ENCODE assay signal across 9 cellular contexts in the genomic region with DNA sequence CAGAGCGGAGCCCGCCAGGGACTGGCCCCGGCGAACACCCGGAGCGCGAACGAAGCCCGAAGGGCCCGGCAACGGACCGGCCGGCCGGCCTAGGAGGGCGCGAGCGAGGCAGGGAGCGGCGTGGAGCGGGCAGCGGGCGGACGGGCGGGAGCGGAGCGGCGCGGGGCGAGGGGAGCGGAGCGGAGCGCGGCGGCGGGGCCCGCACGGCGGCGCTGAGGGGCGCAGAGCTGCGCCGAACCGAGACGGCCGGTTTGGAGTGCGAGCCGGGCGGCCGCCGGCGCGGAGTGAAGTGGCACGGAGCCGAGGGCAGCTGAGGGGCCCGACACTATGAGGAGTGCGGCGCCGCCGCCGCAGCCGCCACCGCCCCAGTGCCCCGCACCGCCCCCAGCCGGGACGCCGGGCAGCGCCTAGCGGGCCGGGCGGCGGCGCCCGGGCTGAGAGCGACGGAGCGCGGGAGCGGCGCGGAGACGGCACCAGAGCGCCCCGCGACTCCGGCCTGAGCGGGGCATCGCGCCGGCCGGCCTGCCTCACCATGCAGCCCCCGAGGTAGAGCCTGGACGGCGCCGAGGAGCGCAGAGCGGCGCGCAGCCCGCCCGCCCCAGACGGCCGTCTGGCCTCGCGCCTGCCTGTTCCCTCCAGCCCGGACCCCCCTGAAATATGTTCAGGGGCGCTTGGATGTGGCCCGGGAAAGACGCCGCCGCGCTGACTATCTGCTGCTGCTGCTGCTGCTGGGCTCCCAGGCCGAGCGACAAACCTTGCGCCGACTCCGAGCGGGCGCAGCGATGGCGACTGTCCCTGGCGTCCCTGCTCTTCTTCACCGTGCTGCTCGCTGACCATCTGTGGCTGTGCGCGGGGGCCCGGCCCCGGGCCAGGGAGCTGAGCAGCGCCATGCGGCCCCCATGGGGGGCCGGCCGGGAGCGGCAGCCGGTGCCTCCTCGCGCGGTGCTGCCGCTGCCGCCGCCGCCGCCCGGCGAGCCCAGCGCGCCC. TPM values are rescaled to one million over a fixed set of nuclear protein-coding genes. Genes with fewer than 3 reads are reported as not detected.
DNase-seq lines count a peak whose midpoint lies in the region; ATAC-seq and TF ChIP-seq lines count a peak whose summit lies in the region.
"Had no signal": no experiment of that assay in that cellular context is flagged by ENCODE, and none has a peak within 500 bp of the region (broad histone marks: within the 10 kb centered on the region; RNA-seq: fewer than 3 reads in every experiment).

No MANE protein-coding gene starts in this region.

- peaks cover 5% of the 10 kb centered on the region for H3K4me1 Mint-ChIP-seq in activated T-cell treated with anti-CD3 and anti-CD28 coated beads, Interleukin-2, amount 50 U/mL, for 4 hours (ENCODE audit: low read depth)

- 2% methylated on average over 142 of the region's 146 CpGs for WGBS in liver
- no CpG with 5 or more reads among the region's 146 CpGs for WGBS in thyroid gland, 2 donors

- TF ChIP-seq POLR2A in thyroid gland (IDR thresholded peaks at IDR 0.05) = no peak

- no peaks in the 10 kb centered on the region for H3K27me3 ChIP-seq in ascending aorta
- no peaks in the 10 kb centered on the region for H3K27me3 ChIP-seq in liver (ENCODE audit: control insufficient read depth in 4 of 4, insufficient read depth in 4 of 4, low read length in 3 of 4)
- H3K27me3 ChIP-seq in thyroid gland = no peaks in the 10 kb centered on the region
- H3K27me3 ChIP-seq: SJSA1 had no signal

- peak overlapping the region; percentile 73 for H3K4me3 Mint-ChIP-seq in activated T-cell treated with anti-CD3 and anti-CD28 coated beads, Interleukin-2, amount 50 U/mL, for 4 hours

- H3K27ac ChIP-seq in ascending aorta = no peak overlapping the region
- no peak overlapping the region for H3K27ac ChIP-seq in liver (ENCODE audit: low read depth in 1 of 2, low read length in 2 of 2)
- H3K27ac ChIP-seq in thyroid gland = peak overlapping the region in 2 of 3 donors; percentile 40 to 57
- H3K27ac ChIP-seq: SJSA1 had no signal

- no peak for DNase-seq in activated T-cell treated with anti-CD3 and anti-CD28 coated beads, Interleukin-2, amount 50 U/mL, for 4 hours
- DNase-seq in activated T-cell treated with anti-CD3 and anti-CD28 coated beads, Interleukin-2, amount 50 U/mL, for 48 hours = no peak
- DNase-seq in ascending aorta (ENCODE audit: low spot score in 2 of 2) = no peak
- peak in 1 of 2 donors; percentile 10 for DNase-seq in thyroid gland
- no peak for DNase-seq in COLO829 (ENCODE audit: low spot score)
- no peak for DNase-seq in AML-193 (lab: John Stamatoyannopoulos, UW)

- H3K9me3 ChIP-seq in ascending aorta (no peaks in the 10 kb centered on the region), liver (ENCODE audit: control insufficient read depth in 4 of 4, low read length in 3 of 4) (peaks cover 0 to 1% (median 0%) of the 10 kb centered on the region in 4 donors), thyroid gland (no peaks in the 10 kb centered on the region)
- H3K9me3 ChIP-seq: SJSA1 had no signal

- no peaks in the 10 kb centered on the region for H3K4me1 ChIP-seq in ascending aorta
- peaks cover 0 to 20% (median 8%) of the 10 kb centered on the region in 4 donors for H3K4me1 ChIP-seq in liver (ENCODE audit: control insufficient read depth in 4 of 4, insufficient read depth in 4 of 4, low read length in 3 of 4)
- H3K4me1 ChIP-seq in thyroid gland = peaks cover 0 to 2% of the 10 kb centered on the region in 2 donors
- H3K4me1 ChIP-seq: SJSA1 had no signal

- ATAC-seq in activated T-cell treated with anti-CD3 and anti-CD28 coated beads, Interleukin-2, amount 50 U/mL, for 4 hours = peak; percentile 35 to 39
- ATAC-seq in HG03175 (IDR thresholded peaks at IDR 0.05; ENCODE audit: unreplicated experiment) = no peak

- peaks cover 24% of the 10 kb centered on the region for H3K27me3 Mint-ChIP-seq in activated T-cell treated with anti-CD3 and anti-CD28 coated beads, Interleukin-2, amount 50 U/mL, for 4 hours (ENCODE audit: low read depth)

- intact Hi-C loops in ascending aorta (cut with DNase I) = no loop called here
- intact Hi-C loops in thyroid gland (cut with DNase I) = no loop called here

- H3K9ac ChIP-seq in liver (ENCODE audit: low read depth in 1 of 2, low read length in 2 of 2) = no peak overlapping the region

- peak overlapping the region; percentile 51 to 66 for H3K4me3 ChIP-seq in ascending aorta
- peak overlapping the region; percentile 46 to 58 (median 49) for H3K4me3 ChIP-seq in liver (ENCODE audit: low read depth in 1 of 3, low read length in 3 of 3)
- peak overlapping the region in 2 of 3 donors; percentile 35 to 41 for H3K4me3 ChIP-seq in thyroid gland (replicated peaks in 1 of 3)
- H3K4me3 ChIP-seq: SJSA1 had no signal

- no peaks in the 10 kb centered on the region for H3K36me3 ChIP-seq in ascending aorta
- no peaks in the 10 kb centered on the region for H3K36me3 ChIP-seq in liver (ENCODE audit: control insufficient read depth in 4 of 4, insufficient read depth in 3 of 4, low read depth in 1 of 4, low read length in 3 of 4)
- no peaks in the 10 kb centered on the region for H3K36me3 ChIP-seq in thyroid gland
- H3K36me3 ChIP-seq: SJSA1 had no signal

- H3K9me3 Mint-ChIP-seq in activated T-cell treated with anti-CD3 and anti-CD28 coated beads, Interleukin-2, amount 50 U/mL, for 4 hours = no peaks in the 10 kb centered on the region

- TF ChIP-seq RAD21 in liver (IDR thresholded peaks at IDR 0.05) = no peak

- TF ChIP-seq CTCF in ascending aorta (IDR thresholded peaks at IDR 0.05) (no peak), liver (IDR thresholded peaks at IDR 0.05; ENCODE audit: low read depth, low read length, missing input control) (no peak), thyroid gland (IDR thresholded peaks at IDR 0.05) (no peak)

- no peaks in the 10 kb centered on the region for H3K36me3 Mint-ChIP-seq in activated T-cell treated with anti-CD3 and anti-CD28 coated beads, Interleukin-2, amount 50 U/mL, for 4 hours (ENCODE audit: insufficient read depth)

TF ChIP-seq in liver, 16 proteins besides CTCF, POLR2A, EP300 and RAD21:
- no peak for TF ChIP-seq RXRA (IDR thresholded peaks at IDR 0.05)
- no peak for TF ChIP-seq HNF4G (IDR thresholded peaks at IDR 0.05)
- TF ChIP-seq, protein P1, sequence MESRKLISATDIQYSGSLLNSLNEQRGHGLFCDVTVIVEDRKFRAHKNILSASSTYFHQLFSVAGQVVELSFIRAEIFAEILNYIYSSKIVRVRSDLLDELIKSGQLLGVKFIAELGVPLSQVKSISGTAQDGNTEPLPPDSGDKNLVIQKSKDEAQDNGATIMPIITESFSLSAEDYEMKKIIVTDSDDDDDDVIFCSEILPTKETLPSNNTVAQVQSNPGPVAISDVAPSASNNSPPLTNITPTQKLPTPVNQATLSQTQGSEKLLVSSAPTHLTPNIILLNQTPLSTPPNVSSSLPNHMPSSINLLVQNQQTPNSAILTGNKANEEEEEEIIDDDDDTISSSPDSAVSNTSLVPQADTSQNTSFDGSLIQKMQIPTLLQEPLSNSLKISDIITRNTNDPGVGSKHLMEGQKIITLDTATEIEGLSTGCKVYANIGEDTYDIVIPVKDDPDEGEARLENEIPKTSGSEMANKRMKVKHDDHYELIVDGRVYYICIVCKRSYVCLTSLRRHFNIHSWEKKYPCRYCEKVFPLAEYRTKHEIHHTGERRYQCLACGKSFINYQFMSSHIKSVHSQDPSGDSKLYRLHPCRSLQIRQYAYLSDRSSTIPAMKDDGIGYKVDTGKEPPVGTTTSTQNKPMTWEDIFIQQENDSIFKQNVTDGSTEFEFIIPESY (IDR thresholded peaks at IDR 0.05) = no peak
- TF ChIP-seq FOXA2 (IDR thresholded peaks at IDR 0.05) = no peak
- no peak for TF ChIP-seq TAF1 (conservative IDR thresholded peaks at IDR 0.05)
- no peak for TF ChIP-seq JUND (IDR thresholded peaks at IDR 0.05)
- no peak for TF ChIP-seq EGR1 (IDR thresholded peaks at IDR 0.05; ENCODE audit: low read depth in 2 of 2)
- no peak for TF ChIP-seq SP1 (IDR thresholded peaks at IDR 0.05)
- TF ChIP-seq, protein P2, sequence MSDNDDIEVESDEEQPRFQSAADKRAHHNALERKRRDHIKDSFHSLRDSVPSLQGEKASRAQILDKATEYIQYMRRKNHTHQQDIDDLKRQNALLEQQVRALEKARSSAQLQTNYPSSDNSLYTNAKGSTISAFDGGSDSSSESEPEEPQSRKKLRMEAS (IDR thresholded peaks at IDR 0.05) = no peak
- no peak for TF ChIP-seq HNF4A (conservative IDR thresholded peaks at IDR 0.05)

RNA-seq across cellular contexts. Expression of a gene that starts 0.8 kb away (rescaled TPM):
- 1 to 10 TPM in 2 of 3 donors, under 1 TPM in 1; 0.69 to 1.6 (median 1.5) TPM for total RNA-seq in activated T-cell treated with anti-CD3 and anti-CD28 coated beads, Interleukin-2, amount 50 U/mL, for 4 hours
- 0.43 TPM for total RNA-seq in ascending aorta
- total RNA-seq in liver = under 1 TPM in 1 of 2 donors, not detected in 1; 0.08 TPM
- under 1 TPM in 1 of 2 donors, not detected in 1; 0.18 TPM for polyA plus RNA-seq in liver
- 10 to 100 TPM in 3 of 4 donors, 1 to 10 TPM in 1; 2.8 to 26.1 (median 19.5) TPM for total RNA-seq in thyroid gland
- total RNA-seq: SJSA1 had no signal

Comparison
In these comparisons a context has a peak if more than half of its experiments do, and no peak if none do; other contexts are left out.
1. H3K27ac ChIP-seq: peak in thyroid gland (2 of 3); none in ascending aorta (0 of 2) and liver (0 of 2).
2. Peak in every context shown above with its lines, with median percentiles within 50 percentile points of each other: H3K4me3 ChIP-seq.